Comparison of ENCODE assay signal across 8 cellular contexts in genomic region chr9:71249729-71250317, GRCh38.
DNase-seq lines count a peak whose midpoint lies in the region; ATAC-seq, FAIRE-seq and TF ChIP-seq lines count a peak whose summit lies in the region.

No MANE protein-coding gene starts in this region.

- FAIRE-seq in K562 (lab: Jason Lieb, UNC), result peak; percentile 74

- no peak overlapping the region for H3K9ac ChIP-seq in K562 (ENCODE audit: insufficient read depth in 1 of 2, low read depth in 2 of 2, low read length in 2 of 2)

- 0% methylated on average over 5 of the region's 5 CpGs for WGBS in K562 (ENCODE audit: insufficient coverage, low coverage, missing lambda C conversion rate)

- no peaks in the 10 kb centered on the region for H4K20me1 ChIP-seq in K562 (replicated peaks; ENCODE audit: control insufficient read depth, insufficient read depth, low read length)

- no peak overlapping the region for H2AFZ ChIP-seq in K562 (ENCODE audit: low read depth, low read length)

- no peak overlapping the region for H3K4me2 ChIP-seq in K562 (ENCODE audit: insufficient read depth, low read length)

- no peaks in the 10 kb centered on the region for H3K79me2 ChIP-seq in K562 (ENCODE audit: control insufficient read depth, insufficient read depth, low read length)

- H3K9me3 ChIP-seq in K562 (replicated peaks; ENCODE audit: control insufficient read depth, insufficient read depth, low read depth, low read length) (no peaks in the 10 kb centered on the region), thoracic aorta (no peaks in the 10 kb centered on the region)

- TF ChIP-seq POLR2A in GM18505 (IDR thresholded peaks at IDR 0.05; ENCODE audit: borderline replicate concordance, extremely low read depth, insufficient read depth, insufficient read length) (no peak), K562 (conservative IDR thresholded peaks at IDR 0.05) (no peak)

- DNase-seq in AG04449 (ENCODE audit: low read depth, low spot score) (peak; percentile 33), NCI-H446 treated with DMSO at 0.1 percent for 48 hours (lab: John Stamatoyannopoulos, UW) (peak; percentile 1), K562 (ENCODE audit: extremely low read depth in 1 of 4, low spot score in 3 of 4) (peak; percentile 23 to 54 (median 36)), inferior parietal cortex (ENCODE audit: extremely low spot score) (peak; percentile 83), thoracic aorta (ENCODE audit: low spot score) (no peak)

- POLR2A ChIA-PET in AG04449 (lab: Yijun Ruan, JAX) (no interaction called here), K562 (lab: Yijun Ruan, JAX) (no interaction called here)

- no peak for TF ChIP-seq EP300 in K562 (IDR thresholded peaks at IDR 0.05; ENCODE audit: low read length)

- TF ChIP-seq CTCF in AG04449 (IDR thresholded peaks at IDR 0.05; ENCODE audit: insufficient read depth, low read length, missing control alignments) (peak; percentile 70), K562 (IDR thresholded peaks at IDR 0.05 in 2 of 3, conservative IDR thresholded peaks at IDR 0.05 in 1 of 3; ENCODE audit: insufficient read depth in 2 of 3, low read depth in 1 of 3, low read length in 3 of 3) (peak; percentile 66 to 98 (median 97)), thoracic aorta (IDR thresholded peaks at IDR 0.05) (peak; percentile 75)

- H3K27ac ChIP-seq in K562 (ENCODE audit: extremely low read depth, low read depth, low read length) (no peak overlapping the region), thoracic aorta (no peak overlapping the region)

- ATAC-seq in GM18505 (IDR thresholded peaks at IDR 0.05; ENCODE audit: unreplicated experiment) (peak; percentile 88), HG02943 (IDR thresholded peaks at IDR 0.05; ENCODE audit: low read depth, unreplicated experiment) (peak; percentile 87), K562 (peak; percentile 79), thoracic aorta (ENCODE audit: insufficient number of reproducible peaks, low FRiP score, low read depth) (no peak), HG03045 (IDR thresholded peaks at IDR 0.05; ENCODE audit: unreplicated experiment) (no peak)

- CTCF ChIA-PET in AG04449 (lab: Yijun Ruan, JAX), result interaction anchor here (0.7 to 6.9 kb wide), 33 partner anchors 8 to 623 kb away, joined by 3 to 259 read pairs (median 4); no protein-coding TSS in a partner anchor
- CTCF ChIA-PET in K562 (lab: Yijun Ruan, JAX; ENCODE audit: low intra/inter-chr PET ratio), result interaction anchor here (0.9 to 2.3 kb wide), 3 partner anchors 325 to 609 kb away, joined by 3 to 9 read pairs (median 9); no protein-coding TSS in a partner anchor

- H3K4me1 ChIP-seq in K562 (replicated peaks in 1 of 2; ENCODE audit: control insufficient read depth in 2 of 2, insufficient read depth in 2 of 2, low read length in 2 of 2), result no peaks in the 10 kb centered on the region
- no peaks in the 10 kb centered on the region for H3K4me1 ChIP-seq in thoracic aorta (ENCODE audit: control insufficient read depth in 1 of 2, low read depth in 2 of 2)

- no peak overlapping the region for H3K4me3 ChIP-seq in AG04449 (ENCODE audit: low read depth, low read length)
- H3K4me3 ChIP-seq in K562, result no peak overlapping the region
- peak overlapping the region; percentile 28 for H3K4me3 ChIP-seq in thoracic aorta

- intact Hi-C loops in K562 (cut with micrococcal nuclease), result loop anchor here (1.0 to 5.0 kb wide), 3 partner anchors 238 to 609 kb away; no protein-coding TSS in a partner anchor

- in situ Hi-C loops in K562 (cut with MboI), result loop anchor here (5.0 kb wide), 1 partner anchor 613 kb away; no protein-coding TSS in a partner anchor

- peak; percentile 54 to 70; a peak in 3 of 4 replicates for TF ChIP-seq RAD21 in K562 (CRISPR knock-in tag; conservative IDR thresholded peaks at IDR 0.05 in 1 of 2, IDR thresholded peaks at IDR 0.05 in 1 of 2)

- BruUV-seq in K562 (replicated peaks; lab: Mats Ljungman, UMichigan), result no TSS peak

- H3K9me1 ChIP-seq in K562 (ENCODE audit: control insufficient read depth, insufficient read depth, low read length), result no peaks in the 10 kb centered on the region

- H3K27me3 ChIP-seq in K562 (ENCODE audit: control insufficient read depth in 2 of 2, insufficient read depth in 2 of 2, low read length in 2 of 2) (no peaks in the 10 kb centered on the region), thoracic aorta (replicated peaks; ENCODE audit: insufficient read depth) (no peaks in the 10 kb centered on the region)

- H3K36me3 ChIP-seq in K562 (ENCODE audit: control insufficient read depth, insufficient read depth, low read length), result no peaks in the 10 kb centered on the region
- no peaks in the 10 kb centered on the region for H3K36me3 ChIP-seq in thoracic aorta

TF ChIP-seq in K562, 482 proteins besides CTCF, POLR2A, EP300 and RAD21:
- TF ChIP-seq FOXM1 (IDR thresholded peaks at IDR 0.05; ENCODE audit: low read depth) (no peak), FOXM1 (CRISPR knock-in tag; IDR thresholded peaks at IDR 0.05; ENCODE audit: low read depth) (no peak), SMC3 (conservative IDR thresholded peaks at IDR 0.05; ENCODE audit: insufficient read depth, low read depth, low read length) (peak; percentile 52; the same call in 1 of the 2 replicates), MED1 (CRISPR knock-in tag; IDR thresholded peaks at IDR 0.05; ENCODE audit: borderline replicate concordance) (no peak), RB1 (IDR thresholded peaks at IDR 0.05; ENCODE audit: low read depth) (peak; percentile 26; the same call in 1 of the 2 replicates), ZNF12 (CRISPR knock-in tag; IDR thresholded peaks at IDR 0.05) (no peak), POU5F1 (IDR thresholded peaks at IDR 0.05; ENCODE audit: borderline replicate concordance, low read depth, low read length, partially characterized antibody) (no peak), RBM39 (optimal IDR thresholded peaks at IDR 0.05; ENCODE audit: low read depth, low read length) (no peak), CBX3 (IDR thresholded peaks at IDR 0.05; ENCODE audit: borderline replicate concordance in 1 of 2, low read length in 2 of 2) (no peak)

Comparison
In these comparisons a context has a peak if more than half of its experiments do, and no peak if none do; other contexts are left out.
1. ATAC-seq: peak in GM18505 (single experiment), HG02943 (single experiment) and K562 (single experiment); none in thoracic aorta (single experiment) and HG03045 (single experiment).
2. Peak in every context shown above with its lines, with median percentiles within 50 percentile points of each other: CTCF ChIP-seq.